Comparison of ENCODE assay signal across 30 cellular contexts in genomic region chr5:164345853-164346252, GRCh38.
"Had no signal": no experiment of that assay in that cellular context is flagged by ENCODE, and none has a peak within 500 bp of the region (broad histone marks: within the 10 kb centered on the region; RNA-seq: fewer than 3 reads in every experiment).

No MANE protein-coding gene starts in this region.

- H3K36me3 Mint-ChIP-seq: activated naive CD4-positive, alpha-beta T cell treated with anti-CD3 and anti-CD28 coated beads, Interleukin-2, amount 10 ng/mL, durations not matched to agents 7 days and 5 days; activated naive CD4-positive, alpha-beta T cell treated with anti-CD3 and anti-CD28 coated beads, Interleukin-2, amount 50 U/mL, for 72 hours; activated naive CD8-positive, alpha-beta T cell treated with anti-CD3 and anti-CD28 coated beads, Interleukin-2, amount 10 ng/mL, durations not matched to agents 7 days and 5 days; WTC11 had no signal

- H3K27me3 ChIP-seq: colonic mucosa had no signal

- H3K27me3 Mint-ChIP-seq: activated CD4-positive, alpha-beta memory T cell treated with anti-CD3 and anti-CD28 coated beads, Interleukin-2, amount 10 ng/mL, durations not matched to agents 7 days and 5 days; activated CD4-positive, alpha-beta T cell treated with anti-CD3 and anti-CD28 coated beads, Interleukin-2, amount 10 ng/mL, durations not matched to agents 7 days and 5 days; activated naive CD4-positive, alpha-beta T cell treated with anti-CD3 and anti-CD28 coated beads, Interleukin-2, amount 10 ng/mL, durations not matched to agents 7 days and 5 days; activated naive CD8-positive, alpha-beta T cell treated with anti-CD3 and anti-CD28 coated beads, Interleukin-2, amount 10 ng/mL, durations not matched to agents 7 days and 5 days; activated T-cell treated with anti-CD3 and anti-CD28 coated beads, Interleukin-2, amount 50 U/mL, for 24 hours; T-helper 17 cell had no signal

- H3K9me3 Mint-ChIP-seq: activated CD4-positive, alpha-beta memory T cell treated with anti-CD3 and anti-CD28 coated beads, Interleukin-2, amount 10 ng/mL, durations not matched to agents 7 days and 5 days; activated CD4-positive, alpha-beta T cell treated with anti-CD3 and anti-CD28 coated beads, Interleukin-2, amount 10 ng/mL, durations not matched to agents 7 days and 5 days; activated naive CD4-positive, alpha-beta T cell treated with anti-CD3 and anti-CD28 coated beads, Interleukin-2, amount 10 ng/mL, durations not matched to agents 7 days and 5 days; WTC11 had no signal

- H3K27ac ChIP-seq: colonic mucosa, epithelial cell of prostate, VCaP had no signal

- H3K9me3 ChIP-seq: colonic mucosa had no signal

- H3K36me3 ChIP-seq: colonic mucosa had no signal

- H3K4me1 Mint-ChIP-seq: activated CD4-positive, alpha-beta memory T cell treated with anti-CD3 and anti-CD28 coated beads, Interleukin-2, amount 10 ng/mL, durations not matched to agents 7 days and 5 days; activated CD4-positive, alpha-beta T cell treated with anti-CD3 and anti-CD28 coated beads, Interleukin-2, amount 10 ng/mL, durations not matched to agents 7 days and 5 days; activated naive CD4-positive, alpha-beta T cell treated with anti-CD3 and anti-CD28 coated beads, Interleukin-2, amount 10 ng/mL, durations not matched to agents 7 days and 5 days; activated naive CD8-positive, alpha-beta T cell treated with anti-CD3 and anti-CD28 coated beads, Interleukin-2, amount 10 ng/mL, durations not matched to agents 7 days and 5 days; T-helper 17 cell had no signal

- H3K27ac Mint-ChIP-seq: activated CD4-positive, alpha-beta memory T cell treated with anti-CD3 and anti-CD28 coated beads, Interleukin-2, amount 10 ng/mL, durations not matched to agents 7 days and 5 days; activated CD4-positive, alpha-beta T cell treated with anti-CD3 and anti-CD28 coated beads, Interleukin-2, amount 10 ng/mL, durations not matched to agents 7 days and 5 days; activated naive CD4-positive, alpha-beta T cell treated with anti-CD3 and anti-CD28 coated beads, Interleukin-2, amount 10 ng/mL, durations not matched to agents 7 days and 5 days; activated naive CD4-positive, alpha-beta T cell treated with anti-CD3 and anti-CD28 coated beads, Interleukin-2, amount 50 U/mL, for 72 hours; activated naive CD8-positive, alpha-beta T cell treated with anti-CD3 and anti-CD28 coated beads, Interleukin-2, amount 10 ng/mL, durations not matched to agents 7 days and 5 days; activated T-cell treated with anti-CD3 and anti-CD28 coated beads, Interleukin-2, amount 50 U/mL, for 24 hours; activated T-cell treated with anti-CD3 and anti-CD28 coated beads, Interleukin-2, amount 50 U/mL, for 72 hours; T-helper 17 cell; T-helper 2 cell treated with Interferon-gamma antibody and Interleukin-4, amounts not matched to agents 5 μg/mL and 100 μg/mL, for 36 hours; WTC11 had no signal

- ATAC-seq: activated naive CD4-positive, alpha-beta T cell treated with anti-CD3 and anti-CD28 coated beads, Interleukin-2, amount 50 U/mL, for 72 hours; activated T-cell treated with anti-CD3 and anti-CD28 coated beads, Interleukin-2, amount 50 U/mL, for 72 hours; esophagus mucosa; T-helper 17 cell; WTC11 had no signal

- H3K4me3 ChIP-seq: colonic mucosa had no signal

- H3K4me3 Mint-ChIP-seq: activated CD4-positive, alpha-beta memory T cell treated with anti-CD3 and anti-CD28 coated beads, Interleukin-2, amount 10 ng/mL, durations not matched to agents 7 days and 5 days; activated CD4-positive, alpha-beta T cell treated with anti-CD3 and anti-CD28 coated beads, Interleukin-2, amount 10 ng/mL, durations not matched to agents 7 days and 5 days; activated naive CD4-positive, alpha-beta T cell treated with anti-CD3 and anti-CD28 coated beads, Interleukin-2, amount 10 ng/mL, durations not matched to agents 7 days and 5 days; activated naive CD8-positive, alpha-beta T cell treated with anti-CD3 and anti-CD28 coated beads, Interleukin-2, amount 10 ng/mL, durations not matched to agents 7 days and 5 days; activated T-cell treated with anti-CD3 and anti-CD28 coated beads, Interleukin-2, amount 50 U/mL, for 24 hours; activated T-cell treated with anti-CD3 and anti-CD28 coated beads, Interleukin-2, amount 50 U/mL, for 72 hours; T-helper 17 cell; T-helper 2 cell treated with Interferon-gamma antibody and Interleukin-4, amounts not matched to agents 5 μg/mL and 100 μg/mL, for 36 hours; WTC11 had no signal

- FAIRE-seq: astrocyte, endometrium, endothelial cell of umbilical vein, frontal cortex, TTC549 had no signal

- H3K4me1 ChIP-seq: colonic mucosa had no signal

- DNase-seq: activated CD4-positive, alpha-beta memory T cell treated with anti-CD3 and anti-CD28 coated beads, Interleukin-2, amount 10 ng/mL, durations not matched to agents 7 days and 5 days; activated CD4-positive, alpha-beta T cell treated with anti-CD3 and anti-CD28 coated beads for 1 hour; activated CD4-positive, alpha-beta T cell treated with anti-CD3 and anti-CD28 coated beads for 4 hours; activated CD4-positive, alpha-beta T cell treated with anti-CD3 and anti-CD28 coated beads, Interleukin-2, amount 10 ng/mL, durations not matched to agents 7 days and 5 days; activated CD4-positive, alpha-beta T cell treated with anti-CD3 and anti-CD28 coated beads, Interleukin-2, amount 50 U/mL, for 4 hours; activated CD8-positive, alpha-beta memory T cell treated with anti-CD3 and anti-CD28 coated beads, Interleukin-2, amount 50 U/mL, for 48 hours; activated gamma-delta T cell; activated naive CD4-positive, alpha-beta T cell; activated naive CD4-positive, alpha-beta T cell treated with anti-CD3 and anti-CD28 coated beads, Interleukin-2, amount 10 ng/mL, durations not matched to agents 7 days and 5 days; activated naive CD8-positive, alpha-beta T cell treated with anti-CD3 and anti-CD28 coated beads, Interleukin-2, amount 10 ng/mL, durations not matched to agents 7 days and 5 days; activated T-cell treated with anti-CD3 and anti-CD28 coated beads for 4 hours; activated T-cell treated with anti-CD3 and anti-CD28 coated beads, Interleukin-2, amount 50 U/mL, for 24 hours; activated T-cell treated with anti-CD3 and anti-CD28 coated beads, Interleukin-2, amount 50 U/mL, for 72 hours; central memory CD4-positive, alpha-beta T cell; cerebellar nuclear complex; colonic mucosa; effector CD8-positive, alpha-beta T cell; T-helper 1 cell; T-helper 17 cell had no signal
